Comparison of ENCODE assay signal across 26 cellular contexts in genomic region chr11:80970016-80970516, GRCh38.
"Had no signal": no experiment of that assay in that cellular context is flagged by ENCODE, and none has a peak within 500 bp of the region (broad histone marks: within the 10 kb centered on the region; RNA-seq: fewer than 3 reads in every experiment).

No MANE protein-coding gene starts in this region.

- H3K27ac ChIP-seq: heart left ventricle, parathyroid adenoma, psoas muscle, thoracic aorta had no signal

- H3K9me3 ChIP-seq: heart left ventricle, mucosa of descending colon, psoas muscle, thoracic aorta had no signal

- ATAC-seq: activated CD8-positive, alpha-beta T cell treated with anti-CD3 and anti-CD28 coated beads for 36 hours; activated naive CD8-positive, alpha-beta T cell treated with anti-CD3 and anti-CD28 coated beads, Interleukin-2, amount 50 U/mL, for 24 hours; activated T-cell treated with anti-CD3 and anti-CD28 coated beads, Interleukin-2, amount 50 U/mL, for 4 hours; esophagus mucosa; left lobe of liver; mucosa of descending colon; psoas muscle had no signal

- H3K27me3 ChIP-seq: heart left ventricle had no signal

- H3K36me3 ChIP-seq: heart left ventricle, thoracic aorta had no signal

- H3K4me3 ChIP-seq: heart left ventricle, lung, mucosa of descending colon, psoas muscle, thoracic aorta had no signal

- H3K4me1 ChIP-seq: parathyroid adenoma, psoas muscle had no signal

- DNase-seq: activated B cell treated with CpG ODN at 0.5 μM for 24 hours; activated CD4-positive, alpha-beta T cell treated with anti-CD3 and anti-CD28 coated beads, Interleukin-2, amount 50 U/mL, for 1 hour; activated CD8-positive, alpha-beta T cell treated with anti-CD3 and anti-CD28 coated beads for 36 hours; activated naive CD8-positive, alpha-beta T cell treated with anti-CD3 and anti-CD28 coated beads, Interleukin-2, amount 50 U/mL, for 24 hours; activated T-cell treated with anti-CD3 and anti-CD28 coated beads, Interleukin-2, amount 50 U/mL, for 4 hours; amygdala; central memory CD4-positive, alpha-beta T cell; endodermal cell; foreskin fibroblast; heart left ventricle; hypothalamus; immature natural killer cell; kidney; mucosa of descending colon; occipital lobe; psoas muscle; stimulated activated CD4-positive, alpha-beta T cell treated with anti-CD3 and anti-CD28 coated beads, Interleukin-15, amount 100 ng/mL, for 24 hours; stimulated activated CD4-positive, alpha-beta T cell treated with anti-CD3 and anti-CD28 coated beads, Interleukin-2, amount 100 ng/mL, for 24 hours; stimulated activated naive CD4-positive, alpha-beta T cell treated with Interleukin-2 at 50 U/mL for 16 hours; T-helper 1 cell; trophoblast cell had no signal
